Comparison of ENCODE assay signal across 20 cellular contexts in genomic region chr5:154802050-154802449, GRCh38. TPM values are rescaled to one million over a fixed set of nuclear protein-coding genes. Genes with fewer than 3 reads are reported as not detected.
DNase-seq lines count a peak whose midpoint lies in the region; ATAC-seq and TF ChIP-seq lines count a peak whose summit lies in the region.
"Had no signal": no experiment of that assay in that cellular context is flagged by ENCODE, and none has a peak within 500 bp of the region (broad histone marks: within the 10 kb centered on the region; RNA-seq: fewer than 3 reads in every experiment).

No MANE protein-coding gene starts in this region.

- H3K36me3 ChIP-seq in Caco-2 (ENCODE audit: control insufficient read depth, insufficient read depth, low read length): peaks cover 22% of the 10 kb centered on the region
- peaks cover 84% of the 10 kb centered on the region for H3K36me3 ChIP-seq in brain microvascular endothelial cell (replicated peaks)

- H3K27ac Mint-ChIP-seq in activated naive CD4-positive, alpha-beta T cell treated with anti-CD3 and anti-CD28 coated beads, Interleukin-2, amount 50 U/mL, for 24 hours: peak overlapping the region; percentile 68
- H3K27ac Mint-ChIP-seq in Caco-2 (ENCODE audit: unreplicated experiment): peak overlapping the region; percentile 29
- peak overlapping the region; percentile 6 for H3K27ac Mint-ChIP-seq in nephron progenitor cell

- H3K27ac ChIP-seq in brain microvascular endothelial cell: peak overlapping the region; percentile 10
- H3K27ac ChIP-seq: HL-60, RWPE1 had no signal

- ATAC-seq in GM21723 (IDR thresholded peaks at IDR 0.05; ENCODE audit: unreplicated experiment): no peak
- ATAC-seq in GM21526 (IDR thresholded peaks at IDR 0.05; ENCODE audit: low FRiP score, unreplicated experiment): no peak

- peaks cover 4% of the 10 kb centered on the region for H3K4me1 Mint-ChIP-seq in activated naive CD4-positive, alpha-beta T cell treated with anti-CD3 and anti-CD28 coated beads, Interleukin-2, amount 50 U/mL, for 24 hours
- H3K4me1 Mint-ChIP-seq in Caco-2 (ENCODE audit: low read depth, unreplicated experiment): no peaks in the 10 kb centered on the region
- H3K4me1 Mint-ChIP-seq in nephron progenitor cell: peaks cover 5% of the 10 kb centered on the region

- BruUV-seq in Caco-2 (replicated peaks; lab: Mats Ljungman, UMichigan): no TSS peak

- no peaks in the 10 kb centered on the region for H3K9me3 Mint-ChIP-seq in activated naive CD4-positive, alpha-beta T cell treated with anti-CD3 and anti-CD28 coated beads, Interleukin-2, amount 50 U/mL, for 24 hours
- H3K9me3 Mint-ChIP-seq in Caco-2 (ENCODE audit: unreplicated experiment) (no peaks in the 10 kb centered on the region), nephron progenitor cell (no peaks in the 10 kb centered on the region)
- H3K9me3 Mint-ChIP-seq: CD8-positive, alpha-beta memory T cell had no signal

- H3K27me3 ChIP-seq in Caco-2 (replicated peaks; ENCODE audit: control insufficient read depth, insufficient read depth, low read length) (no peaks in the 10 kb centered on the region), brain microvascular endothelial cell (replicated peaks) (no peaks in the 10 kb centered on the region)
- H3K27me3 ChIP-seq: MG63 had no signal

- POLR2A ChIA-PET in Caco-2 (lab: Charles Lee): no interaction called here

- no peaks in the 10 kb centered on the region for H3K4me1 ChIP-seq in Caco-2

- no peaks in the 10 kb centered on the region for H3K27me3 Mint-ChIP-seq in activated naive CD4-positive, alpha-beta T cell treated with anti-CD3 and anti-CD28 coated beads, Interleukin-2, amount 50 U/mL, for 24 hours
- H3K27me3 Mint-ChIP-seq in Caco-2 (ENCODE audit: insufficient read depth, unreplicated experiment) (no peaks in the 10 kb centered on the region), nephron progenitor cell (ENCODE audit: low read depth, poor library complexity) (no peaks in the 10 kb centered on the region)
- H3K27me3 Mint-ChIP-seq: CD8-positive, alpha-beta memory T cell had no signal

- H3K4me3 ChIP-seq in Caco-2 (ENCODE audit: low read depth, low read length) (no peak overlapping the region), brain microvascular endothelial cell (ENCODE audit: low read depth, low read length) (no peak overlapping the region)
- H3K4me3 ChIP-seq: GM23248, MG63 had no signal

- CTCF ChIA-PET in Caco-2 (lab: Charles Lee): no interaction called here

- DNase-seq in activated naive CD4-positive, alpha-beta T cell (lab: John Stamatoyannopoulos, UW): no peak
- DNase-seq in Caco-2 (no peak), brain microvascular endothelial cell (no peak), nephron progenitor cell (no peak)
- DNase-seq: ACHN; CD8-positive, alpha-beta memory T cell; GM23248; KBM-7; MG63; NCI-H1092 treated with DMSO at 0.1 percent for 48 hours; NCI-H1694; NCI-H2107; NCI-H345; NCI-H526 treated with DMSO at 0.1 percent for 48 hours; OCI-M1 had no signal

- no peak overlapping the region for H3K4me3 Mint-ChIP-seq in activated naive CD4-positive, alpha-beta T cell treated with anti-CD3 and anti-CD28 coated beads, Interleukin-2, amount 50 U/mL, for 24 hours
- H3K4me3 Mint-ChIP-seq in Caco-2 (ENCODE audit: unreplicated experiment) (no peak overlapping the region), nephron progenitor cell (no peak overlapping the region)
- H3K4me3 Mint-ChIP-seq: CD8-positive, alpha-beta memory T cell had no signal

- in situ Hi-C loops in brain microvascular endothelial cell (cut with HindIII; ENCODE audit: low pct_ligation_motif_present, low sequenced_read_pairs): no loop called here

- TF ChIP-seq CTCF in Caco-2 (IDR thresholded peaks at IDR 0.05; ENCODE audit: insufficient read depth in 1 of 2, low read depth in 1 of 2, low read length in 1 of 2, severe bottlenecking in 1 of 2, unreplicated experiment in 1 of 2) (no peak), brain microvascular endothelial cell (IDR thresholded peaks at IDR 0.05; ENCODE audit: low read depth, low read length, missing control alignments) (no peak), nephron progenitor cell (IDR thresholded peaks at IDR 0.05) (no peak)

- intact Hi-C loops in Caco-2 (cut with micrococcal nuclease; ENCODE audit: unreplicated experiment): no loop called here

- peaks cover 32% of the 10 kb centered on the region for H3K36me3 Mint-ChIP-seq in activated naive CD4-positive, alpha-beta T cell treated with anti-CD3 and anti-CD28 coated beads, Interleukin-2, amount 50 U/mL, for 24 hours
- H3K36me3 Mint-ChIP-seq in Caco-2 (ENCODE audit: insufficient read depth, unreplicated experiment) (peaks cover 89% of the 10 kb centered on the region), nephron progenitor cell (ENCODE audit: low read depth) (peaks cover 85% of the 10 kb centered on the region)

- no peaks in the 10 kb centered on the region for H3K9me3 ChIP-seq in Caco-2
- H3K9me3 ChIP-seq: MG63 had no signal

RNA-seq across cellular contexts. Expression of gene LARP1, which starts 46.9 kb away (rescaled TPM):
- 357 and 372 TPM in 2 replicates for total RNA-seq in Caco-2 (2022)

RNA-seq across cellular contexts. Expression of gene FAXDC2, which starts 48.4 kb away (rescaled TPM):
- 0.95 and 1.6 TPM in 2 replicates for total RNA-seq in Caco-2 (2022)

RNA-seq across cellular contexts. Expression of gene CNOT8, which starts 56.4 kb away (rescaled TPM):
- 38.1 and 41.2 TPM in 2 replicates for total RNA-seq in Caco-2 (2022)

Comparison
In these comparisons a context has a peak if more than half of its experiments do, and no peak if none do; other contexts are left out.
1. H3K27ac Mint-ChIP-seq: peak in every context shown above with its lines; median percentile 68 in activated naive CD4-positive, alpha-beta T cell treated with anti-CD3 and anti-CD28 coated beads, Interleukin-2, amount 50 U/mL, for 24 hours; 29 in Caco-2; 6 in nephron progenitor cell.